ENCODE assay signal across 8 cellular contexts in genomic region chr12:50283230-50283923, GRCh38. TPM values are rescaled to one million over a fixed set of nuclear protein-coding genes. Genes with fewer than 3 reads are reported as not detected.
A peak's percentile ranks its signal among the peaks of the same experiment; 100 is the strongest.
DNase-seq lines count a peak whose midpoint lies in the region; ATAC-seq and TF ChIP-seq lines count a peak whose summit lies in the region.

Gene LIMA1 (minus strand): TSS chr12:50283520. CDS start chr12:50248751, 34,769 bp downstream.

- peak within 1 kb of the TSS; percentile 65 for H3K4me2 ChIP-seq in OCI-LY7 (ENCODE audit: low read length)

- no peaks in the 10 kb centered on the region for H3K9me3 Mint-ChIP-seq in Caco-2 (ENCODE audit: unreplicated experiment)

- no TSS peak for BruUV-seq in Caco-2 (replicated peaks; lab: Mats Ljungman, UMichigan)
- BruUV-seq in OCI-LY7 (replicated peaks; lab: Mats Ljungman, UMichigan), result no TSS peak

- H3K4me1 Mint-ChIP-seq in Caco-2 (ENCODE audit: low read depth, unreplicated experiment), result peaks cover 19% of the 10 kb centered on the region

- peak within 1 kb of the TSS; percentile 90 for H3K4me3 ChIP-seq in Caco-2 (ENCODE audit: low read depth, low read length)
- H3K4me3 ChIP-seq in OCI-LY7 (ENCODE audit: low read depth, low read length, poor library complexity, severe bottlenecking), result peak within 1 kb of the TSS; percentile 66

- H4K20me1 ChIP-seq in OCI-LY7 (ENCODE audit: insufficient read depth, low read length), result no peaks in the 10 kb centered on the region

- H3K4me3 Mint-ChIP-seq in Caco-2 (ENCODE audit: unreplicated experiment), result peak within 1 kb of the TSS; percentile 96

- H3K27me3 Mint-ChIP-seq in Caco-2 (ENCODE audit: insufficient read depth, unreplicated experiment), result no peaks in the 10 kb centered on the region

- H3K9me3 ChIP-seq in Caco-2 (no peaks in the 10 kb centered on the region), OCI-LY7 (ENCODE audit: low read length) (no peaks in the 10 kb centered on the region)

- H3K27ac ChIP-seq in OCI-LY7 (ENCODE audit: low read depth, low read length, poor library complexity, severe bottlenecking), result no peak within 1 kb of the TSS

- peak; percentile 85 for ATAC-seq in GM21447 (IDR thresholded peaks at IDR 0.05; ENCODE audit: unreplicated experiment)

- H3K4me1 ChIP-seq in Caco-2 (peaks cover 6% of the 10 kb centered on the region; the same call in 1 of the 2 replicates), OCI-LY7 (ENCODE audit: insufficient read depth, low read length, poor library complexity, severe bottlenecking) (no peaks in the 10 kb centered on the region)

- peak within 1 kb of the TSS; percentile 51; the same call in 1 of the 2 replicates for H2AFZ ChIP-seq in OCI-LY7 (ENCODE audit: low read length)

- H3K79me2 ChIP-seq in OCI-LY7 (ENCODE audit: insufficient read depth, low read depth, low read length), result no peaks in the 10 kb centered on the region

- H3K27ac Mint-ChIP-seq in Caco-2 (ENCODE audit: unreplicated experiment), result peak within 1 kb of the TSS; percentile 90

- H3K9me2 ChIP-seq in OCI-LY7 (ENCODE audit: insufficient read depth, low read length), result no peaks in the 10 kb centered on the region

- peak; percentile 95 to 99 for DNase-seq in Caco-2
- peak; percentile 93 for DNase-seq in HuH-7 (ENCODE audit: low spot score)
- peak; percentile 82 for DNase-seq in OCI-LY7 (ENCODE audit: low spot score)
- DNase-seq in activated T-cell treated with anti-CD3 and anti-CD28 coated beads for 1 hour (ENCODE audit: low read depth), result peak; percentile 87
- peak; percentile 86 for DNase-seq in epidermal melanocyte (ENCODE audit: insufficient read length, low spot score)
- peak; percentile 88 for DNase-seq in middle frontal gyrus (ENCODE audit: extremely low spot score, low spot score)
- peak; percentile 90 to 93 for DNase-seq in stimulated activated CD8-positive, alpha-beta memory T cell treated with anti-CD3 and anti-CD28 coated beads, Interleukin-2, amount 100 ng/mL, for 48 hours (ENCODE audit: low read depth in 2 of 2)

- H3K27me3 ChIP-seq in Caco-2 (replicated peaks; ENCODE audit: control insufficient read depth, insufficient read depth, low read length), result no peaks in the 10 kb centered on the region

- H3K36me3 Mint-ChIP-seq in Caco-2 (ENCODE audit: insufficient read depth, unreplicated experiment), result peaks cover 14% of the 10 kb centered on the region

- intact Hi-C loops in Caco-2 (cut with micrococcal nuclease; ENCODE audit: unreplicated experiment), result loop anchor here (1.0 to 5.0 kb wide), 2 partner anchors 12 to 119 kb away; partner anchors contain the start of gene LARP4
- intact Hi-C loops in OCI-LY7 (cut with micrococcal nuclease; ENCODE audit: unreplicated experiment), result no loop called here

- TF ChIP-seq CTCF in Caco-2 (IDR thresholded peaks at IDR 0.05; ENCODE audit: insufficient read depth in 1 of 2, low read depth in 1 of 2, low read length in 1 of 2, severe bottlenecking in 1 of 2, unreplicated experiment in 1 of 2), result peak; percentile 18 to 46
- TF ChIP-seq CTCF in OCI-LY7 (conservative IDR thresholded peaks at IDR 0.05; ENCODE audit: low read length), result no peak

- POLR2A ChIA-PET in Caco-2 (lab: Charles Lee), result interaction anchor here (0.6 to 1.9 kb wide), 10 partner anchors 11 to 116 kb away, joined by 3 to 12 read pairs (median 4); partner anchors contain the start of gene CERS5
- POLR2A ChIA-PET in OCI-LY7 (lab: Charles Lee), result interaction anchor here (1.0 kb wide), 1 partner anchor 24 kb away, joined by 4 read pairs; no protein-coding TSS in a partner anchor

- CTCF ChIA-PET in Caco-2 (lab: Charles Lee), result interaction anchor here (0.5 to 1.6 kb wide), 9 partner anchors 9 to 941 kb away, joined by 3 to 8 read pairs (median 4); no protein-coding TSS in a partner anchor
- CTCF ChIA-PET in OCI-LY7 (lab: Charles Lee; ENCODE audit: unreplicated experiment), result interaction anchor here (0.6 to 0.7 kb wide), 2 partner anchors 55 to 62 kb away, joined by 3 to 4 read pairs; no protein-coding TSS in a partner anchor

- H3K36me3 ChIP-seq in Caco-2 (ENCODE audit: control insufficient read depth, insufficient read depth, low read length) (no peaks in the 10 kb centered on the region; the same call in 1 of the 2 replicates), OCI-LY7 (ENCODE audit: insufficient read depth, low read length) (no peaks in the 10 kb centered on the region)

RNA-seq across cellular contexts. Expression of gene LIMA1, which starts in this region (rescaled TPM):
- total RNA-seq in Caco-2 (2022), result 50.3 and 53.5 TPM in 2 replicates
- 6.2 and 7.4 TPM in 2 replicates for total RNA-seq in OCI-LY7 (2014; rRNA removed; shearing (Covaris generic))
- total RNA-seq in OCI-LY7 (2022), result 18.2 and 20.4 TPM in 2 replicates
